ENCODE assay signal across 13 cellular contexts in the genomic region with DNA sequence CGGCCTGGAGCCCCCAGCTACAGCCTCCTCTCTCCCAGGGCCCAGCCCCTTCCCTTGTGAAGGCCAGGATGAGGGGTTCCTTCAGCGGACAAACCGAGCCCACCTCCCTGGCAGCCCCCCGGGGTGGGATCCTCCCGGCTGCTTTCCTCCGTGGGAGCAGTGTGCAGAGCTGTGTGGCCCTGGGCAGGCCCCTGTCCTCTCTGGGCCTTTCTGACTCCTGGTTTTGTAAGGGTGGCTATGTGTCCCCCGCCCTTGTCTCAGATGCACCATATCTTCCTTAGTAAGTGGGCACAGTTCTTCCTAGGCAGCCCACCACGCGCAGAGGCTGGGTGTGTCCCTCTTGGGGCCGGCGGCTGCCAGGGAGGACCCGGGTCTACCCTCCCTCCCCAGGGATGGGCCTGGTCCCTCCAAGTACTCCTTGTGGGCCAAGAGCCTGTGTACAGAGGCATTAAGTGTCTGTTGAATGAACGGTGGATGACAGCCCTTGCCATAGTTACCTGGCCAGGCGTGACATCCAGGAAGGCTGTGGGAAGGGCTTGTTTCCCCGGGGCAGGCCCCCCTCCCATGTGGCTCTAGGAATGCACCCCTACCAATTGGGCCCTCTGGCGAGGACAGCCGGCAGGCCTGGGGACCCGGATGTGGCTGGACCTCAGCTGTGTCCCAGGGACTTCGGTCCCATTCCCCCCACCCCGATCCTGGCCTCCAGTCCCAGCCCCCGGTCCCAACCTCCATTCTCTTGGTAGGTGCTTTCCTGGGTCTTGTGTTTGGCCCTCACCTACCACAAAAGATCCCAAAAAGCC. TPM values are rescaled to one million over a fixed set of nuclear protein-coding genes. Genes with fewer than 3 reads are reported as not detected.
DNase-seq lines count a peak whose midpoint lies in the region; ATAC-seq and TF ChIP-seq lines count a peak whose summit lies in the region.
"Had no signal": no experiment of that assay in that cellular context is flagged by ENCODE, and none has a peak within 500 bp of the region (broad histone marks: within the 10 kb centered on the region; RNA-seq: fewer than 3 reads in every experiment).

No MANE protein-coding gene starts in this region.

- no peak for TF ChIP-seq POLR2A in heart left ventricle (IDR thresholded peaks at IDR 0.05)
- TF ChIP-seq POLR2A in thyroid gland (IDR thresholded peaks at IDR 0.05): no peak

- H3K4me3 ChIP-seq in cardiac muscle cell (no peak overlapping the region), heart left ventricle (no peak overlapping the region), endocrine pancreas (ENCODE audit: control insufficient read depth, insufficient read depth, low read length) (no peak overlapping the region), thyroid gland (replicated peaks in 1 of 3) (no peak overlapping the region)

- H3K4me1 ChIP-seq in cardiac muscle cell (ENCODE audit: low read depth) (peaks cover 33% of the 10 kb centered on the region), heart left ventricle (peaks cover 0 to 53% (median 29%) of the 10 kb centered on the region in 12 donors), endocrine pancreas (ENCODE audit: control insufficient read depth, insufficient read depth, low read length) (no peaks in the 10 kb centered on the region), thyroid gland (peaks cover 40 to 55% of the 10 kb centered on the region in 2 donors)

- no peak for TF ChIP-seq CTCF in cardiac muscle cell (IDR thresholded peaks at IDR 0.05; ENCODE audit: low read depth, low read length)
- no peak for TF ChIP-seq CTCF in heart left ventricle (IDR thresholded peaks at IDR 0.05)
- no peak for TF ChIP-seq CTCF in thyroid gland (IDR thresholded peaks at IDR 0.05)

- H3K27ac ChIP-seq in cardiac muscle cell (peak overlapping the region; percentile 27), heart left ventricle (no peak overlapping the region), thyroid gland (peak overlapping the region; percentile 65 to 82 (median 80))
- H3K27ac ChIP-seq: HL-60 had no signal

- no peaks in the 10 kb centered on the region for H3K27me3 ChIP-seq in cardiac muscle cell
- H3K27me3 ChIP-seq in heart left ventricle: peaks cover 0 to 6% (median 0%) of the 10 kb centered on the region in 9 donors
- no peaks in the 10 kb centered on the region for H3K27me3 ChIP-seq in endocrine pancreas (ENCODE audit: control insufficient read depth, insufficient read depth, low read length)
- no peaks in the 10 kb centered on the region for H3K27me3 ChIP-seq in thyroid gland

- H3K9me3 ChIP-seq in cardiac muscle cell (ENCODE audit: low read depth) (no peaks in the 10 kb centered on the region), heart left ventricle (no peaks in the 10 kb centered on the region), endocrine pancreas (ENCODE audit: control insufficient read depth, low read length) (no peaks in the 10 kb centered on the region), thyroid gland (no peaks in the 10 kb centered on the region)

- H3K36me3 ChIP-seq in cardiac muscle cell (peaks cover 16% of the 10 kb centered on the region), heart left ventricle (peaks cover 0 to 33% (median 27%) of the 10 kb centered on the region in 9 donors), endocrine pancreas (ENCODE audit: control insufficient read depth, insufficient read depth, low read length) (peaks cover 2% of the 10 kb centered on the region), thyroid gland (peaks cover 15 to 24% of the 10 kb centered on the region in 2 donors)

- ATAC-seq in heart left ventricle (no peak), GM21825 (IDR thresholded peaks at IDR 0.05; ENCODE audit: unreplicated experiment) (no peak)

- intact Hi-C loops in heart left ventricle (cut with DNase I) (no loop called here), thyroid gland (cut with DNase I) (no loop called here)

- 74 to 81% (median 78%) methylated on average over 20 to 21 of the region's 21 CpGs for WGBS in heart left ventricle, 4 donors
- WGBS in thyroid gland, 2 donors: 35 to 42% methylated on average over 5 to 6 of the region's 21 CpGs

- H3K9ac ChIP-seq in endocrine pancreas (ENCODE audit: control insufficient read depth, insufficient read depth, low read length): peak overlapping the region; percentile 11

- no peak for DNase-seq in cardiac muscle cell (ENCODE audit: low read depth in 1 of 2, low spot score in 1 of 2)
- DNase-seq in heart left ventricle: no peak
- DNase-seq in NCI-H510A treated with DMSO at 0.1 percent for 48 hours (lab: John Stamatoyannopoulos, UW): peak; percentile 57
- peak; percentile 86 to 90 for DNase-seq in thyroid gland
- no peak for DNase-seq in hippocampal formation (lab: John Stamatoyannopoulos, UW)
- no peak for DNase-seq in SHP77 treated with DMSO at 0.1 percent for 48 hours (lab: John Stamatoyannopoulos, UW)
- DNase-seq: activated B cell treated with CpG ODN at 0.5 μM for 24 hours had no signal

RNA-seq across cellular contexts. Expression of a gene that starts 3.9 kb away (rescaled TPM):
- 20.9 and 28.4 TPM in 2 replicates for total RNA-seq in cardiac muscle cell
- 25.8 and 39.3 TPM in 2 replicates for polyA plus RNA-seq in cardiac muscle cell
- total RNA-seq in heart left ventricle: 10 to 100 TPM in 6 of 9 donors, 1 to 10 TPM in 3; 9.4 to 20.8 (median 11.7) TPM
- 10 to 100 TPM in 1 of 2 donors, 1 to 10 TPM in 1; 3.8 to 51.2 TPM for polyA plus RNA-seq in heart left ventricle
- total RNA-seq in thyroid gland: 10 to 100 TPM in 1 of 4 donors, 1 to 10 TPM in 3; 8.6 to 20.2 (median 9.7) TPM

RNA-seq across cellular contexts. Expression of a gene that starts 19.9 kb away (rescaled TPM):
- total RNA-seq in cardiac muscle cell: 53.5 and 67.5 TPM in 2 replicates
- polyA plus RNA-seq in cardiac muscle cell: 61.5 and 78.3 TPM in 2 replicates
- total RNA-seq in heart left ventricle: 10 to 100 TPM; 51.3 to 85.7 (median 68.8) TPM
- 10 to 100 TPM; 18.4 to 39.2 TPM for polyA plus RNA-seq in heart left ventricle
- 10 to 100 TPM; 38.7 to 45.2 (median 43.7) TPM for total RNA-seq in thyroid gland

RNA-seq across cellular contexts. Expression of a gene that starts 24.2 kb away (rescaled TPM):
- total RNA-seq in cardiac muscle cell: 0.09 TPM in 1 of 2 replicates, not detected in the other
- polyA plus RNA-seq in cardiac muscle cell: 0.56 and 0.71 TPM in 2 replicates
- not detected for total RNA-seq in heart left ventricle
- polyA plus RNA-seq in heart left ventricle: not detected
- under 1 TPM in 1 of 4 donors, not detected in 3; 0.13 TPM for total RNA-seq in thyroid gland
- total RNA-seq: activated B cell treated with CpG ODN at 0.5 μM for 24 hours, left lobe of liver, T-cell had no signal
- polyA plus RNA-seq: AG04450 had no signal

Comparison
In these comparisons a context has a peak if more than half of its experiments do, and no peak if none do; other contexts are left out.
1. H3K27ac ChIP-seq: peak in cardiac muscle cell (single experiment) and thyroid gland (3 of 3); none in heart left ventricle (0 of 12).
2. DNase-seq: peak in NCI-H510A treated with DMSO at 0.1 percent for 48 hours (single experiment) and thyroid gland (2 of 2); none in cardiac muscle cell (0 of 2), heart left ventricle (0 of 5), hippocampal formation (0 of 2) and SHP77 treated with DMSO at 0.1 percent for 48 hours (single experiment).